In the genomic region with DNA sequence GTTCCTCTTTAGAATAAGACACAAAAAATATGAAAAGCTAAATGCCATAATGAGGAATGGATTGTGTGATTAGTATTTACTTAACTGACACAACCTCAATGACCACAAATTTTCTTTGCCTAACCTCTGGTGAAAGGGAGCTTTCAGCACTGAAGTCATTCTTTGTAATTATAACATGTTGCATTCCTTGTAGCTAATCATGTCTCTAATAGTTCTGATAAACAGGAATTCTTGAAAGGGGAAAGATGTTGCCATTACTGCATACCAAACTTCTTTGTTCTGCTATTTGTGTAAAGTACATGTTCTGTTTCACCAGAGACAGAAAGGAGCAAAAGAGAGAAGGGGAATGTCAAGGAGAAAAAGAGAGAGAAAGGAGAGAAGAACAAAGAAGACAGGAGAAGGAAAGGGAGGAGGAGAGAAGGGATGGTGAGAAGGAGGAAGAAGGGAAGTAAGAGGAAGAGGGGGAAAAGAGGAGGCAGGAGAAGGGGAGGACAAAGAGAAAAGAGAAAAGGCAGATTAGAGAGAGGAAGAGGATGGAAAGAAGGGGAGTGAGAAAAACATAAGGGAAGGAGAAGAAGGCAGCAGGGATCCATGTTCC, we compare ENCODE assay signal across 30 cellular contexts.
A peak's percentile ranks its signal among the peaks of the same experiment; 100 is the strongest.
DNase-seq lines count a peak whose midpoint lies in the region; ATAC-seq, FAIRE-seq and TF ChIP-seq lines count a peak whose summit lies in the region.
"Had no signal": no experiment of that assay in that cellular context is flagged by ENCODE, and none has a peak within 500 bp of the region (broad histone marks: within the 10 kb centered on the region; RNA-seq: fewer than 3 reads in every experiment).

No MANE protein-coding gene starts in this region.

- peaks cover 9% of the 10 kb centered on the region for H3K36me3 Mint-ChIP-seq in progenitor cell of endocrine pancreas (ENCODE audit: insufficient read depth)
- H3K36me3 Mint-ChIP-seq: CD8-positive, alpha-beta memory T cell; stimulated activated memory B cell treated with anti-CD40 and anti-IgM and Interleukin-4, amounts not matched to agents 10 μg/mL and 1 μg/mL and 100 μg/mL, for 72 hours had no signal

- H3K4me3 Mint-ChIP-seq in progenitor cell of endocrine pancreas (ENCODE audit: low read depth), result no peak overlapping the region
- H3K4me3 Mint-ChIP-seq: activated B cell treated with CpG ODN at 0.5 μM for 24 hours; CD8-positive, alpha-beta memory T cell; stimulated activated memory B cell treated with anti-CD40 and anti-IgM and Interleukin-4, amounts not matched to agents 10 μg/mL and 1 μg/mL and 100 μg/mL, for 72 hours had no signal

- peaks cover 37% of the 10 kb centered on the region for H3K4me1 Mint-ChIP-seq in progenitor cell of endocrine pancreas (ENCODE audit: low read depth)
- H3K4me1 Mint-ChIP-seq: activated B cell treated with CpG ODN at 0.5 μM for 24 hours; CD8-positive, alpha-beta memory T cell; stimulated activated memory B cell treated with anti-CD40 and anti-IgM and Interleukin-4, amounts not matched to agents 10 μg/mL and 1 μg/mL and 100 μg/mL, for 72 hours had no signal

- H3K79me2 ChIP-seq in mammary epithelial cell (ENCODE audit: insufficient read depth, low read length), result no peaks in the 10 kb centered on the region

- H3K36me3 ChIP-seq in mammary epithelial cell (ENCODE audit: insufficient read depth, low read length), result no peaks in the 10 kb centered on the region
- H3K36me3 ChIP-seq in breast epithelium, result no peaks in the 10 kb centered on the region
- H3K36me3 ChIP-seq: cardiac muscle cell, gastrocnemius medialis, lower lobe of right lung, ovary, sigmoid colon had no signal

- ATAC-seq in GM21367 (IDR thresholded peaks at IDR 0.05; ENCODE audit: unreplicated experiment), result no peak
- ATAC-seq in GM18858 (IDR thresholded peaks at IDR 0.05; ENCODE audit: unreplicated experiment), result no peak
- ATAC-seq: gastrocnemius medialis; GM12878; lower lobe of right lung; stimulated activated memory B cell treated with anti-CD40 and anti-IgM and Interleukin-4, amounts not matched to agents 10 μg/mL and 1 μg/mL and 100 μg/mL, for 72 hours had no signal

- intact Hi-C loops in mammary epithelial cell (cut with micrococcal nuclease) (no loop called here), breast epithelium (cut with DNase I; ENCODE audit: low total_unique reads) (no loop called here)

- BruUV-seq in mammary epithelial cell (replicated peaks; lab: Mats Ljungman, UMichigan), result no TSS peak

- no peak overlapping the region for H3K27ac ChIP-seq in mammary epithelial cell (ENCODE audit: insufficient read depth, low read depth, low read length)
- H3K27ac ChIP-seq in breast epithelium, result no peak overlapping the region
- H3K27ac ChIP-seq: cardiac muscle cell, epithelial cell of prostate, gastrocnemius medialis, lower lobe of right lung, ovary, sigmoid colon had no signal

- H3K27ac Mint-ChIP-seq in progenitor cell of endocrine pancreas, result peak overlapping the region; percentile 73
- H3K27ac Mint-ChIP-seq: activated B cell treated with CpG ODN at 0.5 μM for 24 hours; CD8-positive, alpha-beta memory T cell; stimulated activated memory B cell treated with anti-CD40 and anti-IgM and Interleukin-4, amounts not matched to agents 10 μg/mL and 1 μg/mL and 100 μg/mL, for 72 hours had no signal

- no peak for TF ChIP-seq CTCF in mammary epithelial cell (conservative IDR thresholded peaks at IDR 0.05 in 1 of 2, IDR thresholded peaks at IDR 0.05 in 1 of 2; ENCODE audit: extremely low read depth in 1 of 2, insufficient read depth in 1 of 2, low read depth in 1 of 2, low read length in 2 of 2)
- no peak for TF ChIP-seq CTCF in breast epithelium (IDR thresholded peaks at IDR 0.05)
- no peak for TF ChIP-seq CTCF in progenitor cell of endocrine pancreas (IDR thresholded peaks at IDR 0.05; ENCODE audit: unreplicated experiment)
- TF ChIP-seq CTCF in D721Med (IDR thresholded peaks at IDR 0.05; ENCODE audit: insufficient read depth, missing control alignments), result no peak

- no peaks in the 10 kb centered on the region for H3K27me3 Mint-ChIP-seq in progenitor cell of endocrine pancreas
- H3K27me3 Mint-ChIP-seq: activated B cell treated with CpG ODN at 0.5 μM for 24 hours; CD8-positive, alpha-beta memory T cell; stimulated activated memory B cell treated with anti-CD40 and anti-IgM and Interleukin-4, amounts not matched to agents 10 μg/mL and 1 μg/mL and 100 μg/mL, for 72 hours had no signal

- peak overlapping the region; percentile 52 for H2AFZ ChIP-seq in mammary epithelial cell (ENCODE audit: low read depth, low read length)

- DNase-seq in mammary epithelial cell (peak; percentile 10), breast epithelium (ENCODE audit: low spot score in 2 of 2) (no peak), foreskin melanocyte (peak; percentile 45), progenitor cell of endocrine pancreas (ENCODE audit: low spot score, unreplicated experiment) (no peak), COR-L47 (lab: John Stamatoyannopoulos, UW) (no peak), D721Med (ENCODE audit: insufficient read length, low spot score) (no peak)
- DNase-seq: 8988T; activated B cell treated with CpG ODN at 0.5 μM for 24 hours; activated CD4-positive, alpha-beta T cell treated with anti-CD3 and anti-CD28 coated beads, Interleukin-2, amount 50 U/mL, for 4 hours; activated CD8-positive, alpha-beta memory T cell treated with anti-CD3 and anti-CD28 coated beads, Interleukin-2, amount 50 U/mL, for 48 hours; activated gamma-delta T cell treated with Interleukin-2 at 50 U/mL for 16 hours; CD8-positive, alpha-beta memory T cell; dermis blood vessel endothelial cell; gastrocnemius medialis; hypothalamus; lower lobe of right lung; NCI-H1048; NCI-H187; NCI-H774; ovary; sigmoid colon; stimulated activated CD4-positive, alpha-beta T cell treated with anti-CD3 and anti-CD28 coated beads, Interleukin-2, amount 100 ng/mL, for 24 hours; T1000 had no signal

- FAIRE-seq in D721Med (lab: Jason Lieb, UNC), result no peak
- FAIRE-seq: GM12878, islet of Langerhans had no signal

- no peaks in the 10 kb centered on the region for H4K20me1 ChIP-seq in mammary epithelial cell (ENCODE audit: insufficient read depth, low read length)

- H3K4me1 ChIP-seq in mammary epithelial cell (ENCODE audit: insufficient read depth, low read length) (peaks cover 4% of the 10 kb centered on the region), breast epithelium (no peaks in the 10 kb centered on the region)
- H3K4me1 ChIP-seq: gastrocnemius medialis, lower lobe of right lung had no signal

- no peak overlapping the region for H3K9ac ChIP-seq in mammary epithelial cell (ENCODE audit: insufficient read depth, low read length)

- no peaks in the 10 kb centered on the region for H3K9me3 Mint-ChIP-seq in progenitor cell of endocrine pancreas (ENCODE audit: low read depth)
- H3K9me3 Mint-ChIP-seq: activated B cell treated with CpG ODN at 0.5 μM for 24 hours; stimulated activated memory B cell treated with anti-CD40 and anti-IgM and Interleukin-4, amounts not matched to agents 10 μg/mL and 1 μg/mL and 100 μg/mL, for 72 hours had no signal

- CTCF ChIA-PET in mammary epithelial cell (lab: Charles Lee; ENCODE audit: low non-redundant PET), result no interaction called here

- in situ Hi-C loops in mammary epithelial cell (cut with MboI; ENCODE audit: low sequenced_read_pairs in 2 of 2), result no loop called here

- H3K9me3 ChIP-seq in mammary epithelial cell (replicated peaks; ENCODE audit: insufficient read depth, low read length) (no peaks in the 10 kb centered on the region), breast epithelium (no peaks in the 10 kb centered on the region)
- H3K9me3 ChIP-seq: gastrocnemius medialis, lower lobe of right lung, ovary, sigmoid colon had no signal

- TF ChIP-seq POLR2A in breast epithelium (IDR thresholded peaks at IDR 0.05), result no peak

- H3K27me3 ChIP-seq in mammary epithelial cell (ENCODE audit: insufficient read depth, low read length) (no peaks in the 10 kb centered on the region), breast epithelium (no peaks in the 10 kb centered on the region)
- H3K27me3 ChIP-seq: cardiac muscle cell, gastrocnemius medialis, ovary, sigmoid colon had no signal

- H3K4me3 ChIP-seq in mammary epithelial cell (replicated peaks in 1 of 3; ENCODE audit: insufficient read depth in 1 of 3, low read depth in 2 of 3, low read length in 3 of 3) (no peak overlapping the region), breast epithelium (no peak overlapping the region)
- H3K4me3 ChIP-seq: cardiac muscle cell, gastrocnemius medialis, GM12878, lower lobe of right lung, ovary, sigmoid colon had no signal

- H3K4me2 ChIP-seq in mammary epithelial cell (ENCODE audit: insufficient read depth, low read depth, low read length), result no peak overlapping the region

- dilution Hi-C loops in mammary epithelial cell (cut with HindIII; ENCODE audit: low sequenced_read_pairs), result no loop called here

Comparison
In these comparisons a context has a peak if more than half of its experiments do, and no peak if none do; other contexts are left out.
1. DNase-seq: peak in mammary epithelial cell (single experiment) and foreskin melanocyte (single experiment); none in breast epithelium (0 of 2), progenitor cell of endocrine pancreas (single experiment), COR-L47 (single experiment) and D721Med (single experiment).